In the genomic region with DNA sequence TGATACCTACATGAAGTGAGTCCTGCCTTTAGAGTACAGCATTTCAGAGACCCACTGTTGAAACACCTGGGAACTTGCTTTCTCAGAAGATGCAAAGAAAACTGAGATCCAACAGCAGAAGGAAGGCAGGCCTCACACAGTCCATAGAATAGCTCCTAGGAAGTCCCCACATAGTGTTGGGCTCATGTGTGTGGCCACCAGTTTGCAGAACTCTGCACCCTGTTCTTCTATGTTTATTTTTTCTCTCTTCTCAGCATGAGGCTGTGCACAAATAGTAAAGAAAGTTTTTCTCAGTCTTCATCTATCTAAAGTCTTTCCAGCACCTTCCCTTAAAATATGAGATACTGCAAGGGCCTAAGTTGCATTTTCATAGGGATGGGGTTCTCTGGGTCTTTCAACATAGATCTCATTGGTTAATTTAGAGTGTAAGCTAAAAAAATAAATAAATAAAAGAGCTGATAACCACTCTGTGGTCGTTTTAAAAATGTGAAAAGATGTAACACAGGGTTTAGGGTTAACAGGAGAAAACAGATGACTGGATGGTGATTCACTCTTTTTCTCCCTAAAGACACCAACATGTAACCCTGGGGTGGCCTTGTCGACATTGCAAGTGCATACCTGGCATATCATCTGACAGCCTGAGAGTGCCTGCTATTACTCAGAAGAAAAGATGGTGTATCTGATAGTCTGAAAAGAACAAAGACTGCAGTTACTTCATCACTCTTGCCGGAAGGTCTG, we compare ENCODE assay signal across 15 cellular contexts.
DNase-seq lines count a peak whose midpoint lies in the region; ATAC-seq and TF ChIP-seq lines count a peak whose summit lies in the region.
"Had no signal": no experiment of that assay in that cellular context is flagged by ENCODE, and none has a peak within 500 bp of the region (broad histone marks: within the 10 kb centered on the region; RNA-seq: fewer than 3 reads in every experiment).

No MANE protein-coding gene starts in this region.

- CTCF ChIA-PET in SK-N-SH (lab: Yijun Ruan, JAX) = no interaction called here

- H3K9ac ChIP-seq in SK-N-SH = no peak overlapping the region

- TF ChIP-seq RAD21 in SK-N-SH (IDR thresholded peaks at IDR 0.05; ENCODE audit: low read length) = no peak

- H3K27ac ChIP-seq in cardiac muscle cell = no peak overlapping the region
- no peak overlapping the region for H3K27ac ChIP-seq in right atrium auricular region
- peak overlapping the region; percentile 74 to 84; a peak in 3 of 4 replicates for H3K27ac ChIP-seq in SK-N-SH (ENCODE audit: low read depth in 2 of 2, low read length in 1 of 2)
- no peak overlapping the region for H3K27ac ChIP-seq in testis
- H3K27ac ChIP-seq: tibial nerve had no signal

- POLR2A ChIA-PET in SK-N-SH (lab: Yijun Ruan, JAX) = no interaction called here

- ATAC-seq in GM21515 (IDR thresholded peaks at IDR 0.05; ENCODE audit: unreplicated experiment) = no peak
- ATAC-seq: left cardiac atrium had no signal

- H3K4me1 ChIP-seq in cardiac muscle cell (ENCODE audit: low read depth) = peaks cover 5% of the 10 kb centered on the region
- H3K4me1 ChIP-seq in right atrium auricular region = no peaks in the 10 kb centered on the region
- H3K4me1 ChIP-seq in SK-N-SH (ENCODE audit: control insufficient read depth in 1 of 2, insufficient read depth in 2 of 2, low read depth in 1 of 2, low read length in 1 of 2) = peaks cover 6 to 18% of the 10 kb centered on the region in 2 experiments; a peak in 3 of 4 replicates
- no peaks in the 10 kb centered on the region for H3K4me1 ChIP-seq in testis
- H3K4me1 ChIP-seq: tibial nerve had no signal

- H3K79me2 ChIP-seq in SK-N-SH (ENCODE audit: insufficient read depth) = no peaks in the 10 kb centered on the region

- DNase-seq in cardiac muscle cell (ENCODE audit: low read depth in 1 of 2, low spot score in 1 of 2) (peak; percentile 18 to 50), right atrium auricular region (ENCODE audit: low spot score) (no peak), SK-N-SH (peak; percentile 29), foreskin fibroblast (peak; percentile 4 to 73), GM13976 (ENCODE audit: low spot score) (no peak), testis (no peak)
- no peak for DNase-seq in stimulated activated CD8-positive, alpha-beta memory T cell treated with anti-CD3 and anti-CD28 coated beads, Interleukin-4, amount 100 ng/mL, for 48 hours
- DNase-seq: activated CD4-positive, alpha-beta T cell treated with anti-CD3 and anti-CD28 coated beads, Interleukin-2, amount 50 U/mL, for 1 hour; activated effector memory CD4-positive, alpha-beta T cell treated with anti-CD3 and anti-CD28 coated beads, Interleukin-2, amount 50 U/mL, for 16 hours; DND-41; foreskin melanocyte; left cardiac atrium; nephron progenitor cell had no signal

- H3F3A ChIP-seq in SK-N-SH (replicated peaks; ENCODE audit: insufficient read depth) = peaks cover 16% of the 10 kb centered on the region

- no peak overlapping the region for H2AFZ ChIP-seq in SK-N-SH (ENCODE audit: low read depth)

- peak overlapping the region; percentile 11; the same call in 1 of the 2 replicates for H3K4me2 ChIP-seq in SK-N-SH

- H3K4me3 ChIP-seq in cardiac muscle cell = no peak overlapping the region
- no peak overlapping the region for H3K4me3 ChIP-seq in right atrium auricular region
- no peak overlapping the region for H3K4me3 ChIP-seq in SK-N-SH (ENCODE audit: low read depth in 2 of 2, low read length in 1 of 2)
- H3K4me3 ChIP-seq in foreskin fibroblast (ENCODE audit: low read depth in 1 of 2, low read length in 2 of 2) = no peak overlapping the region
- no peak overlapping the region for H3K4me3 ChIP-seq in testis
- H3K4me3 ChIP-seq: tibial nerve had no signal

- TF ChIP-seq POLR2A in testis (IDR thresholded peaks at IDR 0.05) = no peak

- H3K36me3 ChIP-seq in cardiac muscle cell = no peaks in the 10 kb centered on the region
- H3K36me3 ChIP-seq in right atrium auricular region = no peaks in the 10 kb centered on the region
- H3K36me3 ChIP-seq in SK-N-SH (replicated peaks in 1 of 2; ENCODE audit: control insufficient read depth in 1 of 2, insufficient read depth in 2 of 2, low read length in 1 of 2) = no peaks in the 10 kb centered on the region
- no peaks in the 10 kb centered on the region for H3K36me3 ChIP-seq in testis (ENCODE audit: low read depth, missing control alignments)
- H3K36me3 ChIP-seq: tibial nerve had no signal

- H4K20me1 ChIP-seq in SK-N-SH (ENCODE audit: insufficient read depth) = no peaks in the 10 kb centered on the region

- H3K9me3 ChIP-seq in cardiac muscle cell (ENCODE audit: low read depth) = no peaks in the 10 kb centered on the region
- no peaks in the 10 kb centered on the region for H3K9me3 ChIP-seq in right atrium auricular region
- H3K9me3 ChIP-seq in SK-N-SH = no peaks in the 10 kb centered on the region
- no peaks in the 10 kb centered on the region for H3K9me3 ChIP-seq in testis
- H3K9me3 ChIP-seq: tibial nerve had no signal

- H3K27me3 ChIP-seq in cardiac muscle cell (no peaks in the 10 kb centered on the region), right atrium auricular region (no peaks in the 10 kb centered on the region), SK-N-SH (ENCODE audit: insufficient read depth) (no peaks in the 10 kb centered on the region), testis (no peaks in the 10 kb centered on the region)
- H3K27me3 ChIP-seq: tibial nerve had no signal

- TF ChIP-seq CTCF in cardiac muscle cell (IDR thresholded peaks at IDR 0.05; ENCODE audit: low read depth, low read length) (no peak), right atrium auricular region (IDR thresholded peaks at IDR 0.05) (no peak), SK-N-SH (IDR thresholded peaks at IDR 0.05) (no peak), foreskin fibroblast (IDR thresholded peaks at IDR 0.05; ENCODE audit: low read depth, low read length) (no peak), GM13976 (IDR thresholded peaks at IDR 0.05; ENCODE audit: borderline replicate concordance, control extremely low read depth, extremely low read depth, insufficient read depth, missing control alignments) (no peak), testis (IDR thresholded peaks at IDR 0.05) (no peak)

- 0% methylated on average over 3 of the region's 3 CpGs for WGBS in SK-N-SH (ENCODE audit: low lambda C conversion rate)
- 38 to 61% methylated on average over 3 of the region's 3 CpGs for WGBS in testis, 2 donors

- intact Hi-C loops in testis (cut with DNase I; ENCODE audit: low total_unique reads) = no loop called here

- TF ChIP-seq EP300 in SK-N-SH (IDR thresholded peaks at IDR 0.05; ENCODE audit: borderline replicate concordance in 1 of 2, low read depth in 1 of 2, low read length in 1 of 2) = peak; percentile 94 to 100

- in situ Hi-C loops in GM13976 (cut with MboI; ENCODE audit: low sequenced_read_pairs, unreplicated experiment) = no loop called here

- no peaks in the 10 kb centered on the region for H3K9me2 ChIP-seq in SK-N-SH

TF ChIP-seq in SK-N-SH, 30 proteins besides CTCF, POLR2A, EP300 and RAD21 (continues in another document):
- TF ChIP-seq EZH2phosphoT487 (IDR thresholded peaks at IDR 0.05; ENCODE audit: borderline replicate concordance, low read depth) = no peak
- TF ChIP-seq, protein P1, sequence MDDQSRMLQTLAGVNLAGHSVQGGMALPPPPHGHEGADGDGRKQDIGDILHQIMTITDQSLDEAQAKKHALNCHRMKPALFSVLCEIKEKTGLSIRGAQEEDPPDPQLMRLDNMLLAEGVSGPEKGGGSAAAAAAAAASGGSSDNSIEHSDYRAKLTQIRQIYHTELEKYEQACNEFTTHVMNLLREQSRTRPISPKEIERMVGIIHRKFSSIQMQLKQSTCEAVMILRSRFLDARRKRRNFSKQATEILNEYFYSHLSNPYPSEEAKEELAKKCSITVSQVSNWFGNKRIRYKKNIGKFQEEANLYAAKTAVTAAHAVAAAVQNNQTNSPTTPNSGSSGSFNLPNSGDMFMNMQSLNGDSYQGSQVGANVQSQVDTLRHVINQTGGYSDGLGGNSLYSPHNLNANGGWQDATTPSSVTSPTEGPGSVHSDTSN (IDR thresholded peaks at IDR 0.05) = peak; percentile 100
- TF ChIP-seq, protein P2, sequence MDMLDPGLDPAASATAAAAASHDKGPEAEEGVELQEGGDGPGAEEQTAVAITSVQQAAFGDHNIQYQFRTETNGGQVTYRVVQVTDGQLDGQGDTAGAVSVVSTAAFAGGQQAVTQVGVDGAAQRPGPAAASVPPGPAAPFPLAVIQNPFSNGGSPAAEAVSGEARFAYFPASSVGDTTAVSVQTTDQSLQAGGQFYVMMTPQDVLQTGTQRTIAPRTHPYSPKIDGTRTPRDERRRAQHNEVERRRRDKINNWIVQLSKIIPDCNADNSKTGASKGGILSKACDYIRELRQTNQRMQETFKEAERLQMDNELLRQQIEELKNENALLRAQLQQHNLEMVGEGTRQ (IDR thresholded peaks at IDR 0.05; ENCODE audit: borderline replicate concordance, low read depth, low read length) = no peak
- peak; percentile 98 for TF ChIP-seq NFIC (IDR thresholded peaks at IDR 0.05; ENCODE audit: borderline replicate concordance)
- peak; percentile 56 for TF ChIP-seq TAF1 (IDR thresholded peaks at IDR 0.05; ENCODE audit: borderline replicate concordance, low read depth, low read length)
- peak; percentile 96 for TF ChIP-seq FOSL2 (IDR thresholded peaks at IDR 0.05; ENCODE audit: borderline replicate concordance, low read depth)
- peak; percentile 80 for TF ChIP-seq REST (IDR thresholded peaks at IDR 0.05; ENCODE audit: low read depth, low read length)
- no peak for TF ChIP-seq SMC3 (IDR thresholded peaks at IDR 0.05; ENCODE audit: low read depth, low read length)

Comparison
In these comparisons a context has a peak if more than half of its experiments do, and no peak if none do; other contexts are left out.
1. DNase-seq: peak in cardiac muscle cell (2 of 2), SK-N-SH (single experiment) and foreskin fibroblast (2 of 2); none in right atrium auricular region (single experiment), GM13976 (single experiment), testis (single experiment) and stimulated activated CD8-positive, alpha-beta memory T cell treated with anti-CD3 and anti-CD28 coated beads, Interleukin-4, amount 100 ng/mL, for 48 hours (single experiment).
2. H3K27ac ChIP-seq: peak in SK-N-SH (2 of 2); none in cardiac muscle cell (single experiment), right atrium auricular region (0 of 2) and testis (0 of 2).